In the genomic region with DNA sequence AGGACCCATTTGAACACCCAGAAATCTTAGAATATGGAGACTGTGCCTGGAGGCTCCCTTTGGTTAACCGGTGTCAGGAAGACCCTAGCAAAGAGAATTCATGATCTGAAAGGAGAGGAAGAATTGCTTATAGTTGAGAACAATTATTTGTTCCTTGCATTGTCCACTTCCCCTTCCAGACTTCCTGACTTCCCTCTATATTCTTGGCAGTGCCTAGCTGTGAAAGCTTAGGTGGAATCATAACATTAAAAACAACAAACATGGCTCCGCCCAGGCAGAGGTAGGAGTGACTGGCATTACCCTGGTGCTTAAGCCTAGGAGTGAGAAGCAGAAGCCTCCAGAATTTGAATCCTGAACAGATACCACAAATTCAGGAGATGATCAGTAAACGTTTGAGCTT, we compare ENCODE assay signal across 9 cellular contexts. TPM values are rescaled to one million over a fixed set of nuclear protein-coding genes. Genes with fewer than 3 reads are reported as not detected.
DNase-seq lines count a peak whose midpoint lies in the region; ATAC-seq, FAIRE-seq and TF ChIP-seq lines count a peak whose summit lies in the region.
"Had no signal": no experiment of that assay in that cellular context is flagged by ENCODE, and none has a peak within 500 bp of the region (broad histone marks: within the 10 kb centered on the region; RNA-seq: fewer than 3 reads in every experiment).

No MANE protein-coding gene starts in this region.

- H3K9me3 ChIP-seq in left ventricle myocardium inferior (replicated peaks) = no peaks in the 10 kb centered on the region
- H3K9me3 ChIP-seq in right atrium auricular region = no peaks in the 10 kb centered on the region
- H3K9me3 ChIP-seq in fibroblast of lung (ENCODE audit: control insufficient read depth, insufficient read depth, low read depth, low read length) = no peaks in the 10 kb centered on the region
- no peaks in the 10 kb centered on the region for H3K9me3 ChIP-seq in upper lobe of left lung

- DNase-seq in left ventricle myocardium inferior (no peak), right atrium auricular region (ENCODE audit: low spot score) (no peak), fibroblast of lung (ENCODE audit: low read depth in 2 of 2) (no peak), upper lobe of left lung (no peak), NOMO-1 treated with dmso at 0.1 percent for 144 hours (lab: John Stamatoyannopoulos, UW; ENCODE audit: unreplicated experiment) (no peak), GM12892 (ENCODE audit: insufficient read length) (no peak)
- DNase-seq: NCI-H1092 had no signal

- TF ChIP-seq CTCF in left ventricle myocardium inferior (IDR thresholded peaks at IDR 0.05; ENCODE audit: borderline replicate concordance) (no peak), right atrium auricular region (IDR thresholded peaks at IDR 0.05) (no peak), VCaP (conservative IDR thresholded peaks at IDR 0.05) (no peak), fibroblast of lung (conservative IDR thresholded peaks at IDR 0.05 in 1 of 2, IDR thresholded peaks at IDR 0.05 in 1 of 2; ENCODE audit: low read depth in 1 of 2, low read length in 2 of 2) (no peak), upper lobe of left lung (IDR thresholded peaks at IDR 0.05) (no peak)

- H3K4me1 ChIP-seq in left ventricle myocardium inferior (peaks cover 55% of the 10 kb centered on the region), right atrium auricular region (peaks cover 0 to 33% of the 10 kb centered on the region in 2 donors), fibroblast of lung (ENCODE audit: control insufficient read depth, extremely low read depth, insufficient read depth, low read length) (peaks cover 3% of the 10 kb centered on the region), upper lobe of left lung (peaks cover 22 to 54% (median 31%) of the 10 kb centered on the region in 4 donors)

- peak overlapping the region; percentile 88 for H3K4me3 ChIP-seq in left ventricle myocardium inferior
- peak overlapping the region in 1 of 2 donors; percentile 80 for H3K4me3 ChIP-seq in right atrium auricular region
- H3K4me3 ChIP-seq in fibroblast of lung (replicated peaks in 1 of 4; ENCODE audit: control extremely low read depth in 1 of 4, insufficient read depth in 1 of 4, low read depth in 3 of 4, low read length in 4 of 4) = peak overlapping the region; percentile 82 to 91 (median 90)
- H3K4me3 ChIP-seq in upper lobe of left lung = peak overlapping the region in 3 of 4 donors; percentile 86 to 92 (median 90)

- no peak for TF ChIP-seq EP300 in upper lobe of left lung (IDR thresholded peaks at IDR 0.05)

- peaks cover 51% of the 10 kb centered on the region for H3K79me2 ChIP-seq in fibroblast of lung (ENCODE audit: control insufficient read depth, insufficient read depth, low read length)

- H3K36me3 ChIP-seq in left ventricle myocardium inferior = peaks cover 3% of the 10 kb centered on the region
- no peaks in the 10 kb centered on the region for H3K36me3 ChIP-seq in right atrium auricular region
- H3K36me3 ChIP-seq in fibroblast of lung (ENCODE audit: control insufficient read depth, insufficient read depth, low read length) = no peaks in the 10 kb centered on the region
- H3K36me3 ChIP-seq in upper lobe of left lung = no peaks in the 10 kb centered on the region

- FAIRE-seq in GM12892 (lab: Jason Lieb, UNC) = no peak

- H3K4me2 ChIP-seq in fibroblast of lung (ENCODE audit: extremely low read depth, insufficient read depth, low read length) = peak overlapping the region; percentile 97

- TF ChIP-seq POLR2A in upper lobe of left lung (IDR thresholded peaks at IDR 0.05) (no peak), GM12892 (IDR thresholded peaks at IDR 0.05; ENCODE audit: low read depth, low read length) (no peak)

- H2AFZ ChIP-seq in fibroblast of lung (ENCODE audit: low read length) = no peak overlapping the region

- no peak for ATAC-seq in upper lobe of left lung (ENCODE audit: low FRiP score in 2 of 2)
- ATAC-seq in GM19035 (IDR thresholded peaks at IDR 0.05; ENCODE audit: unreplicated experiment) = no peak

- H4K20me1 ChIP-seq in fibroblast of lung (ENCODE audit: control insufficient read depth, extremely low read depth, insufficient read depth, low read length) = no peaks in the 10 kb centered on the region

- H3K27me3 ChIP-seq in left ventricle myocardium inferior (ENCODE audit: low read depth) = no peaks in the 10 kb centered on the region
- no peaks in the 10 kb centered on the region for H3K27me3 ChIP-seq in right atrium auricular region
- H3K27me3 ChIP-seq in fibroblast of lung (ENCODE audit: control insufficient read depth, insufficient read depth, low read length) = no peaks in the 10 kb centered on the region
- no peaks in the 10 kb centered on the region for H3K27me3 ChIP-seq in upper lobe of left lung

- H3K27ac ChIP-seq in left ventricle myocardium inferior (replicated peaks) (no peak overlapping the region), right atrium auricular region (no peak overlapping the region), VCaP (peak overlapping the region; percentile 84), fibroblast of lung (ENCODE audit: insufficient read depth, low read length) (no peak overlapping the region), upper lobe of left lung (peak overlapping the region in 1 of 4 donors; percentile 9)

- intact Hi-C loops in left ventricle myocardium inferior (cut with micrococcal nuclease) = no loop called here

- WGBS in upper lobe of left lung, 2 donors = 67 to 69% methylated on average over 3 of the region's 3 CpGs

- H3K9ac ChIP-seq in fibroblast of lung (ENCODE audit: insufficient read depth, low read length) = no peak overlapping the region

RNA-seq across cellular contexts. Expression of a gene that starts 1.9 kb away (rescaled TPM):
- 47.1 TPM for total RNA-seq in left ventricle myocardium inferior
- 10 to 100 TPM; 24.9 to 32.4 TPM for total RNA-seq in right atrium auricular region
- 24.7 and 28.2 TPM in 2 replicates for total RNA-seq in fibroblast of lung
- polyA plus RNA-seq in fibroblast of lung = 30.9 and 41.2 TPM in 2 replicates
- 30.3 and 36.0 TPM in 2 replicates for polyA plus RNA-seq in fibroblast of lung (2012)
- 28.8 and 69.5 TPM in 2 replicates for polyA minus RNA-seq in fibroblast of lung (ENCODE audit: low replicate concordance)
- 10 to 100 TPM; 11.5 to 45.4 (median 27.8) TPM for total RNA-seq in upper lobe of left lung
- 18.4 TPM for polyA plus RNA-seq in GM12892 (2012; ENCODE audit: missing spikeins)

RNA-seq across cellular contexts. Expression of a gene that starts 50.4 kb away (rescaled TPM):
- total RNA-seq in left ventricle myocardium inferior (4.1 TPM), right atrium auricular region (1 to 10 TPM; 8.3 to 8.7 TPM), fibroblast of lung (9.5 and 13.4 TPM in 2 replicates), upper lobe of left lung (10 to 100 TPM in 5 of 6 donors, 1 to 10 TPM in 1; 9.2 to 59.7 (median 20.4) TPM)
- polyA plus RNA-seq in fibroblast of lung = 2.6 and 3.3 TPM in 2 replicates
- polyA plus RNA-seq in fibroblast of lung (2012) = 1.2 and 1.6 TPM in 2 replicates
- polyA minus RNA-seq in fibroblast of lung (ENCODE audit: low replicate concordance) = not detected in 2 replicates
- 6.6 TPM for polyA plus RNA-seq in GM12892 (2012; ENCODE audit: missing spikeins)

RNA-seq across cellular contexts. Expression of a gene that starts 58.4 kb away (rescaled TPM):
- total RNA-seq in left ventricle myocardium inferior (11.7 TPM), right atrium auricular region (1 to 10 TPM; 5.7 to 6.8 TPM), fibroblast of lung (13.4 and 15.5 TPM in 2 replicates), upper lobe of left lung (10 to 100 TPM in 5 of 6 donors, 1 to 10 TPM in 1; 6.7 to 22.5 (median 14.6) TPM)
- 12.2 and 12.5 TPM in 2 replicates for polyA plus RNA-seq in fibroblast of lung
- 8.5 and 9.5 TPM in 2 replicates for polyA plus RNA-seq in fibroblast of lung (2012)
- polyA minus RNA-seq in fibroblast of lung (ENCODE audit: low replicate concordance) = 21.8 and 44.2 TPM in 2 replicates
- polyA plus RNA-seq in GM12892 (2012; ENCODE audit: missing spikeins) = 14.5 TPM
